8 cellular contexts compared by ENCODE assay signal in the genomic region with DNA sequence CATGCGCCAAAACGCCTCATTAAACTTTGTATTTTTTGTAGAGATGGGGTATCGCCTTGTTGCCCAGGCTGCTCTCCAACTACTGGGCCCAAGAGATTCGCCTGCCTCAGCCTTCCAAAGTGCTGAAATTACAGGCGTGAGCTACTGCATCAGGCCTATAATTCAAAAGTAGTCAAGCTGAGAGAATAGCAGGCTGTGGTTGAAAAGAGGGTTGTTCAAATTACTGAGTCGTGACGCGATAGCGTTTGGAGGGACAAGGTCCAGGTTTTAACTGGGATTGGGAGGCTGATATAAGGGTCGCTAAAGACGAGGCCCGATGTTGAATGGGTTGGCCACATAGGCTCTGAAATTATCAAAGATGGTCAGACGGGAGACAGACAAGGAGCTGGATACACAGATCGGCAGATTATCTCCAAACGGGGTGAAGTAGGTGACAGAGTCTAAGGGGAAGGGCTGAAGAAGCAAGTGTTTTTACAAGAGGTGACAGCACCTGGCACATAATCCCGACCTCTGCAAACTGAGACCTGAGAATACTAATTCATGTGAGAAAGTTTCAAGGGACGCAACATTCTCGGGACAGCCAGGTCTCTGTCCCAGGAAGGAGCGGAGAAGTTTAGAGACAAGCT. TPM values are rescaled to one million over a fixed set of nuclear protein-coding genes. Genes with fewer than 3 reads are reported as not detected.
A peak's percentile ranks its signal among the peaks of the same experiment; 100 is the strongest.
DNase-seq lines count a peak whose midpoint lies in the region; ATAC-seq lines count a peak whose summit lies in the region.

No MANE protein-coding gene starts in this region.

- peak overlapping the region; percentile 94 for H3K4me3 Mint-ChIP-seq in activated T-helper 1 cell treated with anti-CD3 and anti-CD28 coated beads, Interleukin-12 subunit alpha, Interleukin-12 subunit beta, Interleukin-2, Interleukin-4 antibody, amounts not matched to agents 30 ng/mL and 10 ng/mL and 1 ng/mL, durations not matched to agents 14 hours and 24 hours and 36 hours
- peak overlapping the region; percentile 91 for H3K4me3 Mint-ChIP-seq in stimulated activated naive CD8-positive, alpha-beta T cell treated with anti-CD3 and anti-CD28 coated beads, Interleukin-15, Interleukin-2, amounts not matched to agents 100 ng/mL and 50 ng/mL, for 24 hours

- peaks cover 27% of the 10 kb centered on the region for H3K36me3 Mint-ChIP-seq in activated T-helper 1 cell treated with anti-CD3 and anti-CD28 coated beads, Interleukin-12 subunit alpha, Interleukin-12 subunit beta, Interleukin-2, Interleukin-4 antibody, amounts not matched to agents 30 ng/mL and 10 ng/mL and 1 ng/mL, durations not matched to agents 14 hours and 24 hours and 36 hours (ENCODE audit: low read depth)
- H3K36me3 Mint-ChIP-seq in stimulated activated naive CD8-positive, alpha-beta T cell treated with anti-CD3 and anti-CD28 coated beads, Interleukin-15, Interleukin-2, amounts not matched to agents 100 ng/mL and 50 ng/mL, for 24 hours (ENCODE audit: low read depth), result peaks cover 23% of the 10 kb centered on the region

- no peaks in the 10 kb centered on the region for H3K9me3 ChIP-seq in iPS-20b (ENCODE audit: insufficient read depth, low read depth, low read length)

- peak overlapping the region; percentile 88 for H3K9ac ChIP-seq in iPS-20b (ENCODE audit: low read depth, low read length)

- H3K27me3 Mint-ChIP-seq in activated T-helper 1 cell treated with anti-CD3 and anti-CD28 coated beads, Interleukin-12 subunit alpha, Interleukin-12 subunit beta, Interleukin-2, Interleukin-4 antibody, amounts not matched to agents 30 ng/mL and 10 ng/mL and 1 ng/mL, durations not matched to agents 14 hours and 24 hours and 36 hours (ENCODE audit: insufficient read depth), result no peaks in the 10 kb centered on the region
- H3K27me3 Mint-ChIP-seq in stimulated activated naive CD8-positive, alpha-beta T cell treated with anti-CD3 and anti-CD28 coated beads, Interleukin-15, Interleukin-2, amounts not matched to agents 100 ng/mL and 50 ng/mL, for 24 hours, result no peaks in the 10 kb centered on the region

- no peaks in the 10 kb centered on the region for H3K9me3 Mint-ChIP-seq in activated T-helper 1 cell treated with anti-CD3 and anti-CD28 coated beads, Interleukin-12 subunit alpha, Interleukin-12 subunit beta, Interleukin-2, Interleukin-4 antibody, amounts not matched to agents 30 ng/mL and 10 ng/mL and 1 ng/mL, durations not matched to agents 14 hours and 24 hours and 36 hours
- no peaks in the 10 kb centered on the region for H3K9me3 Mint-ChIP-seq in stimulated activated naive CD8-positive, alpha-beta T cell treated with anti-CD3 and anti-CD28 coated beads, Interleukin-15, Interleukin-2, amounts not matched to agents 100 ng/mL and 50 ng/mL, for 24 hours

- peak overlapping the region; percentile 10 for H3K27ac ChIP-seq in iPS-20b (ENCODE audit: low read length)

- DNase-seq in NCI-H1417 (lab: John Stamatoyannopoulos, UW) (peak; percentile 14 to 72 (median 50)), NCI-H1417 treated with DMSO at 0.1 percent for 48 hours (lab: John Stamatoyannopoulos, UW) (no peak)
- DNase-seq in activated T-helper 1 cell treated with anti-CD3 and anti-CD28 coated beads, Interleukin-12 subunit alpha, Interleukin-12 subunit beta, Interleukin-2, Interleukin-4 antibody, amounts not matched to agents 30 ng/mL and 10 ng/mL and 1 ng/mL, durations not matched to agents 14 hours and 24 hours and 36 hours (ENCODE audit: low spot score), result no peak
- DNase-seq in activated CD4-positive, CD25-positive, alpha-beta regulatory T cell (lab: John Stamatoyannopoulos, UW), result no peak

- peaks cover 49% of the 10 kb centered on the region for H3K4me1 Mint-ChIP-seq in activated T-helper 1 cell treated with anti-CD3 and anti-CD28 coated beads, Interleukin-12 subunit alpha, Interleukin-12 subunit beta, Interleukin-2, Interleukin-4 antibody, amounts not matched to agents 30 ng/mL and 10 ng/mL and 1 ng/mL, durations not matched to agents 14 hours and 24 hours and 36 hours (ENCODE audit: low read depth)
- H3K4me1 Mint-ChIP-seq in stimulated activated naive CD8-positive, alpha-beta T cell treated with anti-CD3 and anti-CD28 coated beads, Interleukin-15, Interleukin-2, amounts not matched to agents 100 ng/mL and 50 ng/mL, for 24 hours (ENCODE audit: low read depth), result peaks cover 45% of the 10 kb centered on the region

- peak overlapping the region; percentile 96 for H3K27ac Mint-ChIP-seq in activated T-helper 1 cell treated with anti-CD3 and anti-CD28 coated beads, Interleukin-12 subunit alpha, Interleukin-12 subunit beta, Interleukin-2, Interleukin-4 antibody, amounts not matched to agents 30 ng/mL and 10 ng/mL and 1 ng/mL, durations not matched to agents 14 hours and 24 hours and 36 hours
- peak overlapping the region; percentile 92 for H3K27ac Mint-ChIP-seq in stimulated activated naive CD8-positive, alpha-beta T cell treated with anti-CD3 and anti-CD28 coated beads, Interleukin-15, Interleukin-2, amounts not matched to agents 100 ng/mL and 50 ng/mL, for 24 hours

- peaks cover 11% of the 10 kb centered on the region for H3K36me3 ChIP-seq in iPS-20b (ENCODE audit: insufficient read depth, low read depth, low read length)

- peaks cover 11% of the 10 kb centered on the region; the same call in 1 of the 2 replicates for H3K4me1 ChIP-seq in iPS-20b (ENCODE audit: insufficient read depth, low read length)

- ATAC-seq in HG03460 (IDR thresholded peaks at IDR 0.05; ENCODE audit: unreplicated experiment), result peak; percentile 1
- no peak for ATAC-seq in GM21526 (IDR thresholded peaks at IDR 0.05; ENCODE audit: low FRiP score, unreplicated experiment)

- H3K4me3 ChIP-seq in iPS-20b (ENCODE audit: low read length), result peak overlapping the region; percentile 88

- intact Hi-C loops in activated T-helper 1 cell treated with anti-CD3 and anti-CD28 coated beads, Interleukin-12 subunit alpha, Interleukin-12 subunit beta, Interleukin-2, Interleukin-4 antibody, amounts not matched to agents 30 ng/mL and 10 ng/mL and 1 ng/mL, durations not matched to agents 14 hours and 24 hours and 36 hours (cut with micrococcal nuclease), result loop anchor here (1.0 to 5.0 kb wide), 9 partner anchors 27 to 913 kb away; a partner anchor contains a TSS

- H3K27me3 ChIP-seq in iPS-20b (ENCODE audit: insufficient read depth, low read length), result no peaks in the 10 kb centered on the region

RNA-seq across cellular contexts. Expression of a gene that starts 0.8 kb away (rescaled TPM):
- 48.8 and 53.6 TPM in 2 replicates for total RNA-seq in activated T-helper 1 cell treated with anti-CD3 and anti-CD28 coated beads, Interleukin-12 subunit alpha, Interleukin-12 subunit beta, Interleukin-2, Interleukin-4 antibody, amounts not matched to agents 30 ng/mL and 10 ng/mL and 1 ng/mL, durations not matched to agents 14 hours and 24 hours and 36 hours

Comparison
In these comparisons a context has a peak if more than half of its experiments do, and no peak if none do; other contexts are left out.
1. DNase-seq: peak in NCI-H1417 (3 of 3); none in NCI-H1417 treated with DMSO at 0.1 percent for 48 hours (single experiment), activated T-helper 1 cell treated with anti-CD3 and anti-CD28 coated beads, Interleukin-12 subunit alpha, Interleukin-12 subunit beta, Interleukin-2, Interleukin-4 antibody, amounts not matched to agents 30 ng/mL and 10 ng/mL and 1 ng/mL, durations not matched to agents 14 hours and 24 hours and 36 hours (single experiment) and activated CD4-positive, CD25-positive, alpha-beta regulatory T cell (0 of 4).